ENCODE assay signal across 9 cellular contexts in the genomic region with DNA sequence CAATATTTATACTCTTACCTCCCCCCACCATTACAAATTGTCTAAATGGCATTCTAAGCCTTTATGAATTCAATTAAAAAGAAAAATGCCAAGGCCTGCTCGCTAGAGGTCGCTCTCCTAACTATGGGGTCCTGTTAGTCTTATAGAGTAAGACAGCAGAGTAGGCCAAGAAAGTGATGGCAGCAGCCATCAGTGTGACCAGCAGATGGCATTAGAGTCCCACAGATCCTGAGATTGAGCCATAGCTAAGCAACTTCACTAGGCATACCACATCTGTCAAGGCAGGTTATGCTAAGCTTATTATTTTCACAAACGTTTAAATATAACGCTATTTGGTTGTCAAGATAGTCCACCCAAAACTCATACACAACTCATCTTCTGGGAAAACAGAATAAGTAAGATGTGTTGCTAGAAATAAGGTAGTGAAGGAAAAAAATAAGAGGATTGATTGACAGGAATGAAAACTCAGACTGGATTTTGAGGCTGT. TPM values are rescaled to one million over a fixed set of nuclear protein-coding genes. Genes with fewer than 3 reads are reported as not detected.
DNase-seq lines count a peak whose midpoint lies in the region; ATAC-seq and TF ChIP-seq lines count a peak whose summit lies in the region.
"Had no signal": no experiment of that assay in that cellular context is flagged by ENCODE, and none has a peak within 500 bp of the region (broad histone marks: within the 10 kb centered on the region; RNA-seq: fewer than 3 reads in every experiment).

No MANE protein-coding gene starts in this region.

- no peak overlapping the region for H3K4me3 ChIP-seq in CD8-positive, alpha-beta memory T cell (ENCODE audit: low read length)

- POLR2A ChIA-PET in CD8-positive, alpha-beta memory T cell (lab: Charles Lee): no interaction called here

- no peaks in the 10 kb centered on the region for H3K27me3 ChIP-seq in CD8-positive, alpha-beta memory T cell (ENCODE audit: insufficient read depth, low read length, poor library complexity, severe bottlenecking)

- no peaks in the 10 kb centered on the region for H3K36me3 ChIP-seq in CD8-positive, alpha-beta memory T cell (ENCODE audit: insufficient read depth, low read length)

- no peak overlapping the region for H3K4me3 Mint-ChIP-seq in CD8-positive, alpha-beta memory T cell
- no peak overlapping the region for H3K4me3 Mint-ChIP-seq in chondrocyte (ENCODE audit: unreplicated experiment)
- H3K4me3 Mint-ChIP-seq: activated naive CD4-positive, alpha-beta T cell treated with anti-CD3 and anti-CD28 coated beads, Interleukin-2, amount 50 U/mL, for 24 hours had no signal

- no peaks in the 10 kb centered on the region for H3K36me3 Mint-ChIP-seq in CD8-positive, alpha-beta memory T cell
- H3K36me3 Mint-ChIP-seq in chondrocyte (ENCODE audit: low read depth): no peaks in the 10 kb centered on the region
- H3K36me3 Mint-ChIP-seq: activated naive CD4-positive, alpha-beta T cell treated with anti-CD3 and anti-CD28 coated beads, Interleukin-2, amount 50 U/mL, for 24 hours had no signal

- H3K27me3 Mint-ChIP-seq in CD8-positive, alpha-beta memory T cell: no peaks in the 10 kb centered on the region
- no peaks in the 10 kb centered on the region for H3K27me3 Mint-ChIP-seq in chondrocyte (ENCODE audit: low read depth)
- H3K27me3 Mint-ChIP-seq: activated naive CD4-positive, alpha-beta T cell treated with anti-CD3 and anti-CD28 coated beads, Interleukin-2, amount 50 U/mL, for 24 hours had no signal

- no peaks in the 10 kb centered on the region for H3K9me3 Mint-ChIP-seq in CD8-positive, alpha-beta memory T cell
- H3K9me3 Mint-ChIP-seq in chondrocyte (ENCODE audit: low read depth): no peaks in the 10 kb centered on the region
- H3K9me3 Mint-ChIP-seq: activated naive CD4-positive, alpha-beta T cell treated with anti-CD3 and anti-CD28 coated beads, Interleukin-2, amount 50 U/mL, for 24 hours had no signal

- H3K4me1 ChIP-seq in CD8-positive, alpha-beta memory T cell (ENCODE audit: insufficient read depth, low read length): no peaks in the 10 kb centered on the region

- no peaks in the 10 kb centered on the region for H3K9me3 ChIP-seq in CD8-positive, alpha-beta memory T cell (ENCODE audit: low read length)

- H3K27ac ChIP-seq in CD8-positive, alpha-beta memory T cell (ENCODE audit: low read depth, low read length): no peak overlapping the region

- DNase-seq in CD8-positive, alpha-beta memory T cell: peak; percentile 70 to 88 (median 81)
- peak; percentile 88 to 98 for DNase-seq in NCI-H524 (lab: John Stamatoyannopoulos, UW)
- peak; percentile 74 for DNase-seq in activated CD4-positive, alpha-beta T cell treated with anti-CD3 and anti-CD28 coated beads for 1 hour
- DNase-seq in chondrocyte (ENCODE audit: low spot score): no peak
- peak; percentile 97 for DNase-seq in left kidney (ENCODE audit: low read depth, low spot score)
- peak; percentile 76 to 86 for DNase-seq in stimulated activated CD4-positive, alpha-beta T cell treated with anti-CD3 and anti-CD28 coated beads, Interleukin-4, amount 100 ng/mL, for 4 hours

- H3K4me1 Mint-ChIP-seq in CD8-positive, alpha-beta memory T cell: no peaks in the 10 kb centered on the region
- no peaks in the 10 kb centered on the region for H3K4me1 Mint-ChIP-seq in chondrocyte (ENCODE audit: low read depth)
- H3K4me1 Mint-ChIP-seq: activated naive CD4-positive, alpha-beta T cell treated with anti-CD3 and anti-CD28 coated beads, Interleukin-2, amount 50 U/mL, for 24 hours had no signal

- no peak overlapping the region for H3K27ac Mint-ChIP-seq in CD8-positive, alpha-beta memory T cell
- H3K27ac Mint-ChIP-seq in chondrocyte (ENCODE audit: unreplicated experiment): no peak overlapping the region
- H3K27ac Mint-ChIP-seq: activated naive CD4-positive, alpha-beta T cell treated with anti-CD3 and anti-CD28 coated beads, Interleukin-2, amount 50 U/mL, for 24 hours had no signal

- peak; percentile 99 for ATAC-seq in GM19452 (IDR thresholded peaks at IDR 0.05; ENCODE audit: unreplicated experiment)
- peak; percentile 99 for ATAC-seq in HG03469 (IDR thresholded peaks at IDR 0.05; ENCODE audit: unreplicated experiment)

- peak; percentile 99 for TF ChIP-seq CTCF in chondrocyte (IDR thresholded peaks at IDR 0.05)

- CTCF ChIA-PET in CD8-positive, alpha-beta memory T cell (lab: Charles Lee): interaction anchor here (0.5 to 5.9 kb wide), 25 partner anchors 9 to 641 kb away, joined by 3 to 112 read pairs (median 4); no protein-coding TSS in a partner anchor

RNA-seq across cellular contexts. Expression of gene SCAF8, which starts 57.6 kb away (rescaled TPM):
- 10 to 100 TPM; 37.1 to 39.8 TPM for total RNA-seq in CD8-positive, alpha-beta memory T cell
- polyA plus RNA-seq in CD8-positive, alpha-beta memory T cell: 16.2 TPM
- 36.3 to 36.7 TPM (median 36.7 TPM) in 3 replicates for total RNA-seq in chondrocyte
